8 cellular contexts compared by ENCODE assay signal in genomic region chr10:37975407-37975991, GRCh38.
DNase-seq lines count a peak whose midpoint lies in the region; ATAC-seq lines count a peak whose summit lies in the region.

No MANE protein-coding gene starts in this region.

- peaks cover 6 to 9% of the 10 kb centered on the region in 2 donors for H3K36me3 Mint-ChIP-seq in stimulated activated naive B cell treated with anti-CD40 and anti-IgM and Interleukin-4, amounts not matched to agents 10 μg/mL and 1 μg/mL and 100 μg/mL, for 72 hours

- ATAC-seq in stimulated activated naive B cell treated with anti-CD40 and anti-IgM and Interleukin-4, amounts not matched to agents 10 μg/mL and 1 μg/mL and 100 μg/mL, for 72 hours (replicated peaks) = no peak
- ATAC-seq in HG02588 (IDR thresholded peaks at IDR 0.05; ENCODE audit: unreplicated experiment) (no peak), HG03457 (IDR thresholded peaks at IDR 0.05; ENCODE audit: unreplicated experiment) (no peak)

- H3K27ac Mint-ChIP-seq in stimulated activated naive B cell treated with anti-CD40 and anti-IgM and Interleukin-4, amounts not matched to agents 10 μg/mL and 1 μg/mL and 100 μg/mL, for 72 hours = peak overlapping the region; percentile 98

- H3K9me3 Mint-ChIP-seq in stimulated activated naive B cell treated with anti-CD40 and anti-IgM and Interleukin-4, amounts not matched to agents 10 μg/mL and 1 μg/mL and 100 μg/mL, for 72 hours = no peaks in the 10 kb centered on the region

- DNase-seq in NCI-H2107 treated with DMSO at 0.1 percent for 48 hours (lab: John Stamatoyannopoulos, UW; ENCODE audit: unreplicated experiment) (peak; percentile 11), NCI-H2107 (lab: John Stamatoyannopoulos, UW) (no peak), MV-4-11 (lab: John Stamatoyannopoulos, UW) (peak; percentile 72), amniotic stem cell (lab: John Stamatoyannopoulos, UW) (peak; percentile 1), iris pigment epithelial cell (ENCODE audit: low read depth) (peak; percentile 22)
- no peak for DNase-seq in stimulated activated naive B cell treated with anti-CD40 and anti-IgM and Interleukin-4, amounts not matched to agents 10 μg/mL and 1 μg/mL and 100 μg/mL, for 72 hours

- H3K4me3 Mint-ChIP-seq in stimulated activated naive B cell treated with anti-CD40 and anti-IgM and Interleukin-4, amounts not matched to agents 10 μg/mL and 1 μg/mL and 100 μg/mL, for 72 hours = peak overlapping the region; percentile 94 to 97

- H3K4me1 Mint-ChIP-seq in stimulated activated naive B cell treated with anti-CD40 and anti-IgM and Interleukin-4, amounts not matched to agents 10 μg/mL and 1 μg/mL and 100 μg/mL, for 72 hours = peaks cover 7 to 20% of the 10 kb centered on the region in 2 donors

- no peaks in the 10 kb centered on the region for H3K27me3 Mint-ChIP-seq in stimulated activated naive B cell treated with anti-CD40 and anti-IgM and Interleukin-4, amounts not matched to agents 10 μg/mL and 1 μg/mL and 100 μg/mL, for 72 hours

Comparison
In these comparisons a context has a peak if more than half of its experiments do, and no peak if none do; other contexts are left out.
1. DNase-seq: peak in NCI-H2107 treated with DMSO at 0.1 percent for 48 hours (single experiment), MV-4-11 (single experiment), amniotic stem cell (single experiment) and iris pigment epithelial cell (single experiment); none in NCI-H2107 (single experiment) and stimulated activated naive B cell treated with anti-CD40 and anti-IgM and Interleukin-4, amounts not matched to agents 10 μg/mL and 1 μg/mL and 100 μg/mL, for 72 hours (single experiment).